Comparison of ENCODE assay signal across 1 cellular context in genomic region chr1:11901451-11901850, GRCh38.
TF ChIP-seq lines count a peak whose summit lies in the region.

No MANE protein-coding gene starts in this region.

TF ChIP-seq in K562, 482 proteins besides CTCF, POLR2A, EP300 and RAD21:
- peak; percentile 76 for TF ChIP-seq ZNF384 (IDR thresholded peaks at IDR 0.05; ENCODE audit: low read depth, low read length)
- TF ChIP-seq EHMT2 (IDR thresholded peaks at IDR 0.05) = 0 out of 2 replicates have a peak, but pooled peaks have one; percentile 23
- 0 out of 2 replicates have a peak, but pooled peaks have one; percentile 45 for TF ChIP-seq ZEB2 (IDR thresholded peaks at IDR 0.05)
